ENCODE assay signal across 21 cellular contexts in the genomic region with DNA sequence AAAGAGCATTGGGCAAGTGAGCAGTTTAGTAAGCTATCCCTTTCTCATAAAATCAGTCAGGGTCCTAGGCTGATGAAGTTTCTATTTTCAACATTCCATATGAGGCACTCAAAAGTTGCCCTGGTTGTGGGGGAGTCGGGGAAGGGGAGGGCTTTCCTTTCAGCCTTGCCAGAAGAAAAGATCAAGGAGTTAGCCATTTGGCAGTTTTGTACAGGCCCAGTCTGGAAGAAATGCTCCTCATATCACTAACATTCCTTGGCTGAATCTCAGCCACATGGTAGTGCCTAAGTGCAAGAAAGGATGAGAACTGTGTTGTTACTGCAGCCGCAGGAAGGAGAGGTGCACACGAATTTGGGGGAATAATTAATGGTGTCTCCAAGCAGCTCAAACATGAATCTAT.
DNase-seq lines count a peak whose midpoint lies in the region; ATAC-seq and TF ChIP-seq lines count a peak whose summit lies in the region.
"Had no signal": no experiment of that assay in that cellular context is flagged by ENCODE, and none has a peak within 500 bp of the region (broad histone marks: within the 10 kb centered on the region; RNA-seq: fewer than 3 reads in every experiment).

No MANE protein-coding gene starts in this region.

- H3K4me3 ChIP-seq in GM23338 (no peak overlapping the region), fibroblast of pulmonary artery (replicated peaks; ENCODE audit: low read depth, low read length) (no peak overlapping the region), osteoblast (ENCODE audit: insufficient read depth, low read length) (no peak overlapping the region), heart left ventricle (no peak overlapping the region), OCI-LY7 (ENCODE audit: low read depth, low read length, poor library complexity, severe bottlenecking) (no peak overlapping the region)
- H3K4me3 ChIP-seq: A549; BLaER1 treated with 17β-estradiol and CSF1 and Interleukin-3, amounts not matched to agents 10 nM and 100 nM; GM23248; HAP-1 had no signal

- H3K9me3 ChIP-seq in osteoblast (ENCODE audit: low read depth, low read length) = no peaks in the 10 kb centered on the region
- H3K9me3 ChIP-seq in heart left ventricle = no peaks in the 10 kb centered on the region
- no peaks in the 10 kb centered on the region for H3K9me3 ChIP-seq in OCI-LY7 (ENCODE audit: low read length)
- H3K9me3 ChIP-seq: A549; BE2C; BLaER1 treated with 17β-estradiol and CSF1 and Interleukin-3, amounts not matched to agents 10 nM and 100 nM; HAP-1 had no signal

- no peaks in the 10 kb centered on the region for H3K27me3 ChIP-seq in GM23338 (ENCODE audit: insufficient read depth)
- no peaks in the 10 kb centered on the region for H3K27me3 ChIP-seq in osteoblast (ENCODE audit: insufficient read depth, low read length)
- H3K27me3 ChIP-seq in heart left ventricle = peaks cover 0 to 5% (median 0%) of the 10 kb centered on the region in 9 donors
- H3K27me3 ChIP-seq: BE2C; BLaER1 treated with 17β-estradiol and CSF1 and Interleukin-3, amounts not matched to agents 10 nM and 100 nM had no signal

- no peaks in the 10 kb centered on the region for H3K4me1 ChIP-seq in GM23338 (ENCODE audit: insufficient read depth)
- H3K4me1 ChIP-seq in osteoblast (ENCODE audit: insufficient read depth, low read length) = peaks cover 8% of the 10 kb centered on the region
- peaks cover 0 to 12% (median 2%) of the 10 kb centered on the region in 12 donors for H3K4me1 ChIP-seq in heart left ventricle
- H3K4me1 ChIP-seq in OCI-LY7 (ENCODE audit: insufficient read depth, low read length, poor library complexity, severe bottlenecking) = no peaks in the 10 kb centered on the region
- H3K4me1 ChIP-seq: A549; BLaER1 treated with 17β-estradiol and CSF1 and Interleukin-3, amounts not matched to agents 10 nM and 100 nM had no signal

- H3K36me3 ChIP-seq in GM23338 (ENCODE audit: insufficient read depth) (no peaks in the 10 kb centered on the region), osteoblast (ENCODE audit: insufficient read depth, low read length) (no peaks in the 10 kb centered on the region), heart left ventricle (no peaks in the 10 kb centered on the region), OCI-LY7 (ENCODE audit: insufficient read depth, low read length) (no peaks in the 10 kb centered on the region)
- H3K36me3 ChIP-seq: BE2C; BLaER1 treated with 17β-estradiol and CSF1 and Interleukin-3, amounts not matched to agents 10 nM and 100 nM; HAP-1 had no signal

- in situ Hi-C loops in KBM-7 (cut with MboI; ENCODE audit: low pct_unique_long_range_greater_than_20kb, low sequenced_read_pairs) = no loop called here

- H3K27ac Mint-ChIP-seq in GM23338 = no peak overlapping the region
- H3K27ac Mint-ChIP-seq: CD4-positive, alpha-beta T cell; CD8-positive, alpha-beta memory T cell had no signal

- CTCF ChIA-PET in OCI-LY7 (lab: Charles Lee; ENCODE audit: unreplicated experiment) = no interaction called here

- H3K36me3 Mint-ChIP-seq in GM23338 (ENCODE audit: low read depth) = no peaks in the 10 kb centered on the region
- H3K36me3 Mint-ChIP-seq: CD14-positive monocyte; CD8-positive, alpha-beta memory T cell had no signal

- no peaks in the 10 kb centered on the region for H3K79me2 ChIP-seq in GM23338 (replicated peaks; ENCODE audit: insufficient read depth)
- H3K79me2 ChIP-seq in osteoblast (ENCODE audit: insufficient read depth, low read length) = no peaks in the 10 kb centered on the region
- H3K79me2 ChIP-seq in OCI-LY7 (ENCODE audit: insufficient read depth, low read depth, low read length) = no peaks in the 10 kb centered on the region

- ATAC-seq in GM23338 = no peak
- ATAC-seq in heart left ventricle = no peak
- ATAC-seq: A549 had no signal

- H3K27me3 Mint-ChIP-seq in GM23338 (ENCODE audit: insufficient read depth, low read depth, poor library complexity) = peaks cover 4% of the 10 kb centered on the region

- DNase-seq in GM23338 (ENCODE audit: low spot score) (no peak), NCI-H226 (peak; percentile 52), fibroblast of pulmonary artery (ENCODE audit: low read depth) (peak; percentile 30), osteoblast (ENCODE audit: insufficient read length, low spot score, missing footprints) (no peak), KBM-7 (no peak), heart left ventricle (no peak), OCI-LY7 (ENCODE audit: low spot score) (no peak)
- DNase-seq: 8988T; ACHN; AML-193; BE2C; CD4-positive, alpha-beta T cell; CD8-positive, alpha-beta memory T cell; DMS53; DMS79 treated with DMSO at 0.1 percent for 48 hours; GF-D8; GM23248 had no signal

- H4K20me1 ChIP-seq in GM23338 (replicated peaks; ENCODE audit: insufficient read depth) (no peaks in the 10 kb centered on the region), osteoblast (ENCODE audit: insufficient read depth, low read length) (no peaks in the 10 kb centered on the region), OCI-LY7 (ENCODE audit: insufficient read depth, low read length) (no peaks in the 10 kb centered on the region)
- H4K20me1 ChIP-seq: BLaER1 treated with 17β-estradiol and CSF1 and Interleukin-3, amounts not matched to agents 10 nM and 100 nM had no signal

- H3K4me3 Mint-ChIP-seq in GM23338 = no peak overlapping the region
- H3K4me3 Mint-ChIP-seq: CD14-positive monocyte; CD4-positive, alpha-beta T cell; CD8-positive, alpha-beta memory T cell had no signal

- intact Hi-C loops in heart left ventricle (cut with DNase I) = loop anchor here in 3 of 10 donors (5.0 to 10.0 kb wide), 2 partner anchors 302 to 305 kb away; no protein-coding TSS in a partner anchor
- intact Hi-C loops in OCI-LY7 (cut with micrococcal nuclease; ENCODE audit: unreplicated experiment) = loop anchor here (5.0 to 10.0 kb wide), 2 partner anchors 212 to 1415 kb away; no protein-coding TSS in a partner anchor

- TF ChIP-seq CTCF in GM23338 (conservative IDR thresholded peaks at IDR 0.05; ENCODE audit: low read depth in 2 of 2) (no peak), fibroblast of pulmonary artery (IDR thresholded peaks at IDR 0.05; ENCODE audit: low read length, missing control alignments) (no peak), osteoblast (IDR thresholded peaks at IDR 0.05; ENCODE audit: extremely low read depth, low read depth, low read length) (no peak), heart left ventricle (IDR thresholded peaks at IDR 0.05) (no peak), OCI-LY7 (conservative IDR thresholded peaks at IDR 0.05; ENCODE audit: low read length) (no peak)

- H2AFZ ChIP-seq in GM23338 (peak overlapping the region; percentile 38; the same call in 1 of the 2 replicates), osteoblast (ENCODE audit: low read length) (peak overlapping the region; percentile 14), OCI-LY7 (ENCODE audit: low read length) (no peak overlapping the region)
- H2AFZ ChIP-seq: GM23248 had no signal

- H3K9me2 ChIP-seq in GM23338 (ENCODE audit: insufficient read depth) (no peaks in the 10 kb centered on the region), OCI-LY7 (ENCODE audit: insufficient read depth, low read length) (no peaks in the 10 kb centered on the region)

- BruUV-seq in OCI-LY7 (replicated peaks; lab: Mats Ljungman, UMichigan) = no TSS peak

- TF ChIP-seq POLR2A in heart left ventricle (IDR thresholded peaks at IDR 0.05) = no peak

- WGBS in heart left ventricle, 4 donors = 72 to 82% (median 74%) methylated on average over 3 of the region's 3 CpGs

- POLR2A ChIA-PET in OCI-LY7 (lab: Charles Lee) = interaction anchor here (0.8 kb wide), 1 partner anchor 12 kb away, joined by 3 read pairs; no protein-coding TSS in a partner anchor

- no peaks in the 10 kb centered on the region for H3F3A ChIP-seq in GM23338 (replicated peaks; ENCODE audit: low read depth)

- no peaks in the 10 kb centered on the region; the same call in 2 of the 3 replicates for H3K9me3 Mint-ChIP-seq in GM23338
- H3K9me3 Mint-ChIP-seq: CD4-positive, alpha-beta T cell; CD8-positive, alpha-beta memory T cell had no signal

- H3K27ac ChIP-seq in GM23338 (ENCODE audit: low read depth) (no peak overlapping the region), osteoblast (ENCODE audit: low read depth, low read length) (no peak overlapping the region), heart left ventricle (no peak overlapping the region), OCI-LY7 (ENCODE audit: low read depth, low read length, poor library complexity, severe bottlenecking) (no peak overlapping the region)
- H3K27ac ChIP-seq: A549; BLaER1 treated with 17β-estradiol and CSF1 and Interleukin-3, amounts not matched to agents 10 nM and 100 nM; GM23248 had no signal

- H3K4me2 ChIP-seq in GM23338 (no peak overlapping the region), osteoblast (ENCODE audit: insufficient read depth, low read length) (no peak overlapping the region), OCI-LY7 (ENCODE audit: low read length) (no peak overlapping the region)
- H3K4me2 ChIP-seq: A549; BLaER1 treated with 17β-estradiol and CSF1 and Interleukin-3, amounts not matched to agents 10 nM and 100 nM had no signal

- peaks cover 2% of the 10 kb centered on the region; the same call in 1 of the 3 replicates for H3K4me1 Mint-ChIP-seq in GM23338
- H3K4me1 Mint-ChIP-seq: CD14-positive monocyte; CD8-positive, alpha-beta memory T cell had no signal

TF ChIP-seq in GM23338, 12 proteins besides CTCF, POLR2A, EP300 and RAD21 (continues in another document):
- TF ChIP-seq REST (IDR thresholded peaks at IDR 0.05; ENCODE audit: unreplicated experiment) (no peak), JUNB (IDR thresholded peaks at IDR 0.05; ENCODE audit: unreplicated experiment) (no peak)

Comparison
In these comparisons a context has a peak if more than half of its experiments do, and no peak if none do; other contexts are left out.
1. DNase-seq: peak in NCI-H226 (single experiment) and fibroblast of pulmonary artery (single experiment); none in GM23338 (single experiment), osteoblast (single experiment), KBM-7 (single experiment), heart left ventricle (0 of 5) and OCI-LY7 (single experiment).